Comparison of ENCODE assay signal across 8 cellular contexts in genomic region chr12:74021937-74022336, GRCh38.
A peak's percentile ranks its signal among the peaks of the same experiment; 100 is the strongest.
DNase-seq lines count a peak whose midpoint lies in the region; ATAC-seq lines count a peak whose summit lies in the region.

No MANE protein-coding gene starts in this region.

- DNase-seq in Caki2 (ENCODE audit: low read depth) = peak; percentile 56
- DNase-seq in NCI-H2029 treated with DMSO at 0.1 percent for 48 hours (lab: John Stamatoyannopoulos, UW) = peak; percentile 33
- DNase-seq in amygdala (lab: John Stamatoyannopoulos, UW) = peak in 36 of 56 donors; percentile 0 to 64 (median 18)
- DNase-seq in iPS-NIHi7 (ENCODE audit: extremely low spot score) = peak; percentile 74
- peak; percentile 76 for DNase-seq in superior temporal gyrus (ENCODE audit: extremely low spot score)
- no peak for DNase-seq in naive thymus-derived CD8-positive, alpha-beta T cell

- H3K27me3 Mint-ChIP-seq in naive thymus-derived CD8-positive, alpha-beta T cell = no peaks in the 10 kb centered on the region

- peaks cover 0 to 6% (median 0%) of the 10 kb centered on the region in 9 donors for H3K9me3 Mint-ChIP-seq in naive thymus-derived CD8-positive, alpha-beta T cell

- ATAC-seq in GM18520 (IDR thresholded peaks at IDR 0.05; ENCODE audit: unreplicated experiment) (peak; percentile 97), HG02885 (IDR thresholded peaks at IDR 0.05; ENCODE audit: poor library complexity, unreplicated experiment) (peak; percentile 100)
- no peak for ATAC-seq in naive thymus-derived CD8-positive, alpha-beta T cell

- POLR2A ChIA-PET in naive thymus-derived CD8-positive, alpha-beta T cell (lab: Charles Lee) = no interaction called here

- no peaks in the 10 kb centered on the region for H3K4me1 Mint-ChIP-seq in naive thymus-derived CD8-positive, alpha-beta T cell

- H3K4me3 Mint-ChIP-seq in naive thymus-derived CD8-positive, alpha-beta T cell = no peak overlapping the region

- no peaks in the 10 kb centered on the region for H3K36me3 Mint-ChIP-seq in naive thymus-derived CD8-positive, alpha-beta T cell

- in situ Hi-C loops in Caki2 (cut with HindIII; ENCODE audit: low pct_unique_long_range_greater_than_20kb, low sequenced_read_pairs) = no loop called here

- H3K27ac Mint-ChIP-seq in naive thymus-derived CD8-positive, alpha-beta T cell = no peak overlapping the region

Comparison
In these comparisons a context has a peak if more than half of its experiments do, and no peak if none do; other contexts are left out.
1. DNase-seq: peak in Caki2 (single experiment), NCI-H2029 treated with DMSO at 0.1 percent for 48 hours (single experiment), amygdala (36 of 56), iPS-NIHi7 (single experiment) and superior temporal gyrus (single experiment); none in naive thymus-derived CD8-positive, alpha-beta T cell (0 of 10).
2. ATAC-seq: peak in GM18520 (single experiment) and HG02885 (single experiment); none in naive thymus-derived CD8-positive, alpha-beta T cell (0 of 2).